ENCODE assay signal across 9 cellular contexts in the genomic region with DNA sequence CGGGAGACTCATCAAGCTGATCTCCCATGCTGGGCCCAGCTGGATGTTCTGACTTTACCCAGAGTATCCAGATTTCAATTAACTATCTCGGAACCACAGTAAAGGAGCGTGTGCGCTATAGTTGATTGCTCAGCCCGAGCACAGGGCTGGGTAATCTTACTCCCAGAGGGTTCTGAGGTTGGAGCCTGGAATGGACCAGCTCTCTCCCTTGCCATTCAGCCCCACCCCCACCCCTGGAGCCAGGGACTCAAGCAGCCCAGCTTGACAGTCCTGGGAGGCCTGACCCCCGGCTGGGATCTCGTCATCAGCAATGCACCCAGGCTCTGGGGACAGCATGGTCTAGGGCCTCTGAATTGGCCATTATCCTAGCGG. TPM values are rescaled to one million over a fixed set of nuclear protein-coding genes. Genes with fewer than 3 reads are reported as not detected.
DNase-seq lines count a peak whose midpoint lies in the region; ATAC-seq and TF ChIP-seq lines count a peak whose summit lies in the region.
"Had no signal": no experiment of that assay in that cellular context is flagged by ENCODE, and none has a peak within 500 bp of the region (broad histone marks: within the 10 kb centered on the region; RNA-seq: fewer than 3 reads in every experiment).

No MANE protein-coding gene starts in this region.

- intact Hi-C loops in IMR-90 (cut with micrococcal nuclease) (loop anchor here (2.0 kb wide), 1 partner anchor 14 kb away; no protein-coding TSS in a partner anchor), mammary epithelial cell (cut with micrococcal nuclease) (no loop called here), tibial artery (cut with DNase I; ENCODE audit: low total_unique reads) (no loop called here)

- TF ChIP-seq RAD21 in IMR-90 (IDR thresholded peaks at IDR 0.05; ENCODE audit: low read length), result no peak

- H4K5ac ChIP-seq in IMR-90 (ENCODE audit: low read depth, low read length), result peak overlapping the region; percentile 73

- H3K9me1 ChIP-seq in IMR-90 (ENCODE audit: insufficient read depth, low read length), result peaks cover 19% of the 10 kb centered on the region

- POLR2A ChIA-PET in IMR-90 (lab: Charles Lee; ENCODE audit: unreplicated experiment), result interaction anchor here (0.5 kb wide), 1 partner anchor 81 kb away, joined by 3 read pairs; no protein-coding TSS in a partner anchor

- H2AK9ac ChIP-seq in IMR-90 (replicated peaks; ENCODE audit: low read depth, low read length, poor library complexity), result peak overlapping the region; percentile 84

- CTCF ChIA-PET in IMR-90 (lab: Yijun Ruan, JAX), result interaction anchor here (1.2 to 1.9 kb wide), 3 partner anchors 34 to 134 kb away, joined by 4 to 17 read pairs (median 4); no protein-coding TSS in a partner anchor
- CTCF ChIA-PET in mammary epithelial cell (lab: Charles Lee; ENCODE audit: low non-redundant PET), result interaction anchor here (0.5 kb wide), 1 partner anchor 149 kb away, joined by 3 read pairs; no protein-coding TSS in a partner anchor

- H3K79me1 ChIP-seq in IMR-90 (ENCODE audit: low read depth in 1 of 2, low read length in 2 of 2) (no peaks in the 10 kb centered on the region), mesenchymal stem cell (replicated peaks; ENCODE audit: low read length, poor library complexity, severe bottlenecking) (no peaks in the 10 kb centered on the region)

- peak overlapping the region; percentile 96 for H2BK20ac ChIP-seq in IMR-90 (ENCODE audit: low read depth, low read length)

- 50% methylated on average over 1 of the region's 8 CpGs; no CpG with 5 or more reads in 1 of the 2 experiments for WGBS in IMR-90 (ENCODE audit: extremely low coverage in 2 of 2, insufficient read length in 1 of 2), 2 experiments
- 95% methylated on average over 8 of the region's 8 CpGs for WGBS in mammary epithelial cell (ENCODE audit: low coverage, missing lambda C conversion rate)
- 70% methylated on average over 8 of the region's 8 CpGs for WGBS in mesenchymal stem cell

- H4K20me1 ChIP-seq in IMR-90 (ENCODE audit: insufficient read depth, low read length) (no peaks in the 10 kb centered on the region), mammary epithelial cell (ENCODE audit: insufficient read depth, low read length) (no peaks in the 10 kb centered on the region)

- H3K27ac ChIP-seq in IMR-90 (ENCODE audit: insufficient read depth, low read length) (peak overlapping the region; percentile 85), mammary epithelial cell (ENCODE audit: insufficient read depth, low read depth, low read length) (no peak overlapping the region), mesenchymal stem cell (ENCODE audit: low read length, poor library complexity, severe bottlenecking) (peak overlapping the region; percentile 75), tibial artery (peak overlapping the region; percentile 62 to 63)
- H3K27ac ChIP-seq: VCaP had no signal

- H2BK12ac ChIP-seq in mesenchymal stem cell (ENCODE audit: low read length in 2 of 2), result peak overlapping the region; percentile 81 to 99

- H3K9me3 ChIP-seq in IMR-90 (ENCODE audit: control insufficient read depth, insufficient read depth, low read length) (no peaks in the 10 kb centered on the region), mammary epithelial cell (replicated peaks; ENCODE audit: insufficient read depth, low read length) (no peaks in the 10 kb centered on the region), mesenchymal stem cell (ENCODE audit: control insufficient read depth, low read length) (no peaks in the 10 kb centered on the region), tibial artery (no peaks in the 10 kb centered on the region)

- peak overlapping the region; percentile 77 for H3K56ac ChIP-seq in IMR-90 (ENCODE audit: extremely low read depth, insufficient read depth, low read length)

- DNase-seq in IMR-90 (peak; percentile 11), mammary epithelial cell (no peak), mesenchymal stem cell (no peak), tibial artery (no peak)
- DNase-seq in stimulated activated naive CD4-positive, alpha-beta T cell (lab: John Stamatoyannopoulos, UW), result no peak
- DNase-seq: NCI-H82 had no signal

- ATAC-seq in IMR-90 (ENCODE audit: low read depth) (peak; percentile 6; the same call in 1 of the 2 replicates), HG03521 (IDR thresholded peaks at IDR 0.05; ENCODE audit: unreplicated experiment) (no peak), HG03097 (IDR thresholded peaks at IDR 0.05; ENCODE audit: low FRiP score, unreplicated experiment) (no peak)

- H3K27me3 ChIP-seq in IMR-90 (ENCODE audit: control insufficient read depth, insufficient read depth, low read length) (no peaks in the 10 kb centered on the region), mammary epithelial cell (ENCODE audit: insufficient read depth, low read length) (no peaks in the 10 kb centered on the region), mesenchymal stem cell (ENCODE audit: control insufficient read depth in 1 of 2, insufficient read depth in 1 of 2, low read length in 2 of 2) (peaks cover 0 to 6% of the 10 kb centered on the region in 2 experiments), tibial artery (no peaks in the 10 kb centered on the region)

- peak overlapping the region; percentile 76; the same call in 1 of the 2 replicates for H3K14ac ChIP-seq in IMR-90 (replicated peaks; ENCODE audit: low read depth, low read length)
- peak overlapping the region in 1 of 2 experiments; percentile 25 for H3K14ac ChIP-seq in mesenchymal stem cell (ENCODE audit: low read length in 2 of 2)

- H3K79me2 ChIP-seq in mammary epithelial cell (ENCODE audit: insufficient read depth, low read length), result no peaks in the 10 kb centered on the region

- H3K9ac ChIP-seq in IMR-90 (ENCODE audit: low read depth, low read length) (peak overlapping the region; percentile 17; the same call in 1 of the 2 replicates), mammary epithelial cell (ENCODE audit: insufficient read depth, low read length) (no peak overlapping the region), mesenchymal stem cell (ENCODE audit: low read length) (peak overlapping the region; percentile 85)

- H3K4me1 ChIP-seq in IMR-90 (ENCODE audit: control insufficient read depth, insufficient read depth, low read length) (peaks cover 19% of the 10 kb centered on the region), mammary epithelial cell (ENCODE audit: insufficient read depth, low read length) (peaks cover 27% of the 10 kb centered on the region), mesenchymal stem cell (ENCODE audit: control insufficient read depth, insufficient read depth, low read depth, low read length) (peaks cover 25% of the 10 kb centered on the region), tibial artery (peaks cover 0 to 16% (median 12%) of the 10 kb centered on the region in 4 donors)

- peak overlapping the region; percentile 57 for H3K18ac ChIP-seq in IMR-90 (ENCODE audit: low read depth, low read length)
- peak overlapping the region; percentile 87 to 97 for H3K18ac ChIP-seq in mesenchymal stem cell (ENCODE audit: low read depth in 1 of 2, low read length in 2 of 2)

- H2BK15ac ChIP-seq in IMR-90 (ENCODE audit: low read depth, low read length) (peak overlapping the region; percentile 63; the same call in 2 of the 3 replicates), mesenchymal stem cell (ENCODE audit: low read depth, poor library complexity, severe bottlenecking) (peak overlapping the region; percentile 63)

- dilution Hi-C loops in IMR-90 (cut with HindIII; ENCODE audit: low sequenced_read_pairs, unreplicated experiment) (no loop called here), mammary epithelial cell (cut with HindIII; ENCODE audit: low sequenced_read_pairs) (loop anchor here (5.0 kb wide), 3 partner anchors 49 to 144 kb away; no protein-coding TSS in a partner anchor)

- H3K36me3 ChIP-seq in IMR-90 (ENCODE audit: control insufficient read depth, insufficient read depth, low read length) (no peaks in the 10 kb centered on the region), mammary epithelial cell (ENCODE audit: insufficient read depth, low read length) (no peaks in the 10 kb centered on the region), mesenchymal stem cell (ENCODE audit: control insufficient read depth in 1 of 2, insufficient read depth in 2 of 2, low read depth in 1 of 2, low read length in 2 of 2) (no peaks in the 10 kb centered on the region), tibial artery (no peaks in the 10 kb centered on the region)

- H3K4me2 ChIP-seq in IMR-90 (ENCODE audit: low read depth, low read length) (peak overlapping the region; percentile 30), mammary epithelial cell (ENCODE audit: insufficient read depth, low read depth, low read length) (peak overlapping the region; percentile 46), mesenchymal stem cell (ENCODE audit: low read length, poor library complexity, severe bottlenecking) (peak overlapping the region; percentile 2)

- H3K23ac ChIP-seq in IMR-90 (ENCODE audit: low read depth, low read length) (peak overlapping the region; percentile 87), mesenchymal stem cell (ENCODE audit: low read length in 2 of 2) (no peak overlapping the region)

- TF ChIP-seq POLR2A in IMR-90 (IDR thresholded peaks at IDR 0.05; ENCODE audit: low read depth, low read length), result no peak

- peak overlapping the region; percentile 22 to 90 for H4K8ac ChIP-seq in IMR-90 (ENCODE audit: low read depth in 2 of 2, low read length in 2 of 2)
- peak overlapping the region; percentile 87 for H4K8ac ChIP-seq in mesenchymal stem cell (ENCODE audit: low read length)

- H3K4ac ChIP-seq in IMR-90 (ENCODE audit: low read depth, low read length), result peak overlapping the region; percentile 90
- peak overlapping the region; percentile 29 to 76 for H3K4ac ChIP-seq in mesenchymal stem cell (ENCODE audit: low read depth in 1 of 2, low read length in 2 of 2)

- peak overlapping the region; percentile 96 for H4K91ac ChIP-seq in IMR-90 (ENCODE audit: insufficient read depth, low read depth, low read length)
- peak overlapping the region; percentile 79 for H4K91ac ChIP-seq in mesenchymal stem cell (ENCODE audit: low read length)

- BruUV-seq in IMR-90 (replicated peaks; lab: Mats Ljungman, UMichigan) (no TSS peak), mammary epithelial cell (replicated peaks; lab: Mats Ljungman, UMichigan) (no TSS peak)

- peak overlapping the region; percentile 87 for H2AK5ac ChIP-seq in IMR-90 (ENCODE audit: low read depth, low read length)
- peak overlapping the region; percentile 41 for H2AK5ac ChIP-seq in mesenchymal stem cell (ENCODE audit: low read length, severe bottlenecking)

- H2BK120ac ChIP-seq in IMR-90 (ENCODE audit: low read depth, low read length) (peak overlapping the region; percentile 97), mesenchymal stem cell (ENCODE audit: low read depth, low read length) (peak overlapping the region; percentile 80)

- H3K4me3 ChIP-seq in IMR-90 (ENCODE audit: insufficient read depth, low read depth, low read length), result no peak overlapping the region
- no peak overlapping the region for H3K4me3 ChIP-seq in mammary epithelial cell (replicated peaks in 1 of 3; ENCODE audit: insufficient read depth in 1 of 3, low read depth in 2 of 3, low read length in 3 of 3)
- H3K4me3 ChIP-seq in mesenchymal stem cell (ENCODE audit: insufficient read depth in 1 of 2, low read depth in 1 of 2, low read length in 2 of 2), result peak overlapping the region in 1 of 2 experiments; percentile 61
- no peak overlapping the region for H3K4me3 ChIP-seq in tibial artery

- H2BK5ac ChIP-seq in IMR-90 (ENCODE audit: low read depth, low read length, poor library complexity, severe bottlenecking) (peak overlapping the region; percentile 78), mesenchymal stem cell (ENCODE audit: low read depth, low read length, poor library complexity, severe bottlenecking) (no peak overlapping the region)

- TF ChIP-seq CTCF in IMR-90 (conservative IDR thresholded peaks at IDR 0.05; ENCODE audit: low read depth, low read length) (no peak), mammary epithelial cell (conservative IDR thresholded peaks at IDR 0.05 in 1 of 2, IDR thresholded peaks at IDR 0.05 in 1 of 2; ENCODE audit: extremely low read depth in 1 of 2, insufficient read depth in 1 of 2, low read depth in 1 of 2, low read length in 2 of 2) (no peak), tibial artery (IDR thresholded peaks at IDR 0.05) (no peak)

- peak overlapping the region; percentile 92 for H2AFZ ChIP-seq in IMR-90 (replicated peaks; ENCODE audit: low read length, poor library complexity)
- H2AFZ ChIP-seq in mammary epithelial cell (ENCODE audit: low read depth, low read length), result peak overlapping the region; percentile 7
- no peak overlapping the region for H2AFZ ChIP-seq in mesenchymal stem cell (ENCODE audit: low read depth, low read length)

- in situ Hi-C loops in IMR-90 (cut with MboI; ENCODE audit: low sequenced_read_pairs) (no loop called here), mammary epithelial cell (cut with MboI; ENCODE audit: low sequenced_read_pairs in 2 of 2) (loop anchor here (25.0 kb wide), 1 partner anchor 639 kb away; no protein-coding TSS in a partner anchor)

RNA-seq across cellular contexts. Expression of a gene that starts 23.7 kb away (rescaled TPM):
- total RNA-seq in IMR-90 (2012; rRNA removed) (2.8 and 3.2 TPM in 2 replicates), mammary epithelial cell (10 to 100 TPM in 1 of 2 donors, 1 to 10 TPM in 1; 6.2 to 57.2 TPM)
- polyA plus RNA-seq in IMR-90 (2012; rRNA removed) (6.3 TPM in 2 replicates), mammary epithelial cell (59.6 TPM)
- 6.9 and 12.7 TPM in 2 replicates for polyA plus RNA-seq in IMR-90 (2012; cell fraction: cytosol; rRNA removed)
- 1.5 TPM in 2 replicates for polyA plus RNA-seq in IMR-90 (2012; cell fraction: nucleus; rRNA removed; ENCODE audit: low replicate concordance)
- 69.8 TPM for polyA minus RNA-seq in mammary epithelial cell
- polyA plus RNA-seq in mesenchymal stem cell (2013, experiment 1 of 2), result 9.1 TPM
- polyA plus RNA-seq in mesenchymal stem cell (2013, experiment 2 of 2), result 8.7 TPM

RNA-seq across cellular contexts. Expression of a gene that starts 26.4 kb away (rescaled TPM):
- total RNA-seq in IMR-90 (2012; rRNA removed), result 15.6 and 16.4 TPM in 2 replicates
- 20.5 and 21.0 TPM in 2 replicates for polyA plus RNA-seq in IMR-90 (2012; rRNA removed)
- polyA plus RNA-seq in IMR-90 (2012; cell fraction: cytosol; rRNA removed), result 22.9 and 28.0 TPM in 2 replicates
- 15.8 and 20.5 TPM in 2 replicates for polyA plus RNA-seq in IMR-90 (2012; cell fraction: nucleus; rRNA removed; ENCODE audit: low replicate concordance)
- 10 to 100 TPM; 19.7 to 29.2 TPM for total RNA-seq in mammary epithelial cell
- polyA plus RNA-seq in mammary epithelial cell, result 20.7 TPM
- polyA minus RNA-seq in mammary epithelial cell, result 6.5 TPM
- 30.4 TPM for polyA plus RNA-seq in mesenchymal stem cell (2013, experiment 1 of 2)
- 33.2 TPM for polyA plus RNA-seq in mesenchymal stem cell (2013, experiment 2 of 2)

RNA-seq across cellular contexts. Expression of a gene that starts 47.4 kb away (rescaled TPM):
- total RNA-seq in IMR-90 (2012; rRNA removed), result 27.1 and 34.4 TPM in 2 replicates
- 67.5 and 74.2 TPM in 2 replicates for polyA plus RNA-seq in IMR-90 (2012; rRNA removed)
- polyA plus RNA-seq in IMR-90 (2012; cell fraction: cytosol; rRNA removed), result 38.0 and 47.1 TPM in 2 replicates
- 16.4 and 30.6 TPM in 2 replicates for polyA plus RNA-seq in IMR-90 (2012; cell fraction: nucleus; rRNA removed; ENCODE audit: low replicate concordance)
- 10 to 100 TPM; 43.0 to 52.0 TPM for total RNA-seq in mammary epithelial cell
- polyA plus RNA-seq in mammary epithelial cell, result 70.2 TPM
- 27.9 TPM for polyA minus RNA-seq in mammary epithelial cell
- 62.4 TPM for polyA plus RNA-seq in mesenchymal stem cell (2013, experiment 1 of 2)
- polyA plus RNA-seq in mesenchymal stem cell (2013, experiment 2 of 2), result 62.2 TPM

RNA-seq across cellular contexts. Expression of a gene that starts 58.5 kb away (rescaled TPM):
- total RNA-seq in IMR-90 (2012; rRNA removed) (29.8 and 57.5 TPM in 2 replicates), mammary epithelial cell (10 to 100 TPM; 25.3 to 33.6 TPM)
- polyA plus RNA-seq in IMR-90 (2012; rRNA removed) (36.7 and 46.0 TPM in 2 replicates), mammary epithelial cell (41.9 TPM)
- 18.7 and 18.8 TPM in 2 replicates for polyA plus RNA-seq in IMR-90 (2012; cell fraction: cytosol; rRNA removed)
- 3.1 and 12.3 TPM in 2 replicates for polyA plus RNA-seq in IMR-90 (2012; cell fraction: nucleus; rRNA removed; ENCODE audit: low replicate concordance)
- 15.3 TPM for polyA minus RNA-seq in mammary epithelial cell
- 36.7 TPM for polyA plus RNA-seq in mesenchymal stem cell (2013, experiment 1 of 2)
- 38.1 TPM for polyA plus RNA-seq in mesenchymal stem cell (2013, experiment 2 of 2)

RNA-seq across cellular contexts. Expression of a gene that starts 58.7 kb away (rescaled TPM):
- 3.8 and 4.4 TPM in 2 replicates for total RNA-seq in IMR-90 (2012; rRNA removed)
- polyA plus RNA-seq in IMR-90 (2012; rRNA removed), result 21.6 and 26.4 TPM in 2 replicates
- 11.6 and 19.9 TPM in 2 replicates for polyA plus RNA-seq in IMR-90 (2012; cell fraction: cytosol; rRNA removed)
- 70.4 and 183 TPM in 2 replicates for polyA plus RNA-seq in IMR-90 (2012; cell fraction: nucleus; rRNA removed; ENCODE audit: low replicate concordance)
- total RNA-seq in mammary epithelial cell, result 10 to 100 TPM; 10.2 to 17.1 TPM
- 10.3 TPM for polyA plus RNA-seq in mammary epithelial cell
- polyA minus RNA-seq in mammary epithelial cell, result 22.0 TPM
- polyA plus RNA-seq in mesenchymal stem cell (2013, experiment 1 of 2), result 7.6 TPM
- 7.5 TPM for polyA plus RNA-seq in mesenchymal stem cell (2013, experiment 2 of 2)
